9 cellular contexts compared by ENCODE assay signal in the genomic region with DNA sequence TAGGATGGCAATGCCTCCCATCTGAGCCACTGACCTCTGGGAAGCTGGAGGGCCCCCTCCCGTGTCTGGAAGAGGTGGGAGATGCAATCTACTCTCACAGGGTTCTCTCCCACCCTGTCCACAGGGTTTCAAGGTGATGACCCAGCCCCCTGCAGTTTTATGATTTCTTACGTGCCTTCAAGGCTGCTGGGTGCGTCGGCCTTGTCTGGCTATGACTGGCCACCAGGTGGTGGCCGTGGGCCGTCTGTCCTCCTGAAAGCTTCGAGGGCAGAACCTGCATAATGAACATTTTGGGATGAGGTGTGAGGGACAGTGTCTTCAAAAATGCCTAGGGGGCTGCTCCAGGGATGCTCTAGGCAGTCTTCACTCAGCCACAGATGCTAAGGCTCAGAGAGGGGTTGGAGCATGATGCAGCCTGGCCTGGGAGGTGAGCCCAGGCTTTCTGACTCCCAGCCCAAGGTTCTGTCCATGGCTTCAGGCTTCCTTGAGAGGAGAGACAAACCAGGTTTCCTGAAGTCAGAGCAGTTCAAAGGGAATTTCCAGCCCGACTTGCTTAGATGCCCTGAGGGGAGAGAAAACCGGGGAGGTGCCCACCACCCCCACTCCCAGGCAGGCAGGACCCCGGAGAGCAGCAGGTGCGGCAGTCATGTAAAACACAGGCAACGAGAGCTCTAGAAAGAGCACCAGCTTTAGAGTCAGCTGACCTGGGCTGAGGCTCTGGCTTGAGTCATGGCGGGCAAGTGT. TPM values are rescaled to one million over a fixed set of nuclear protein-coding genes. Genes with fewer than 3 reads are reported as not detected.
A peak's percentile ranks its signal among the peaks of the same experiment; 100 is the strongest.
DNase-seq lines count a peak whose midpoint lies in the region; ATAC-seq, FAIRE-seq and TF ChIP-seq lines count a peak whose summit lies in the region.
"Had no signal": no experiment of that assay in that cellular context is flagged by ENCODE, and none has a peak within 500 bp of the region (broad histone marks: within the 10 kb centered on the region; RNA-seq: fewer than 3 reads in every experiment).

No MANE protein-coding gene starts in this region.

- ATAC-seq in natural killer cell, result peak in 2 of 3 donors; percentile 49 to 69
- ATAC-seq in natural killer cell treated with Interleukin-12 subunit alpha and Interleukin-12 subunit beta and Interleukin-15 and Interleukin-18, amount 100 ng/mL, for 72 hours, result no peak
- ATAC-seq in GM12878, result peak; percentile 71
- ATAC-seq in upper lobe of right lung, result peak; percentile 24
- no peak for ATAC-seq in omental fat pad (ENCODE audit: low FRiP score)
- ATAC-seq in GM21381 (IDR thresholded peaks at IDR 0.05; ENCODE audit: unreplicated experiment), result no peak

- intact Hi-C loops in natural killer cell (cut with micrococcal nuclease), result no loop called here
- intact Hi-C loops in GM12878 (cut with micrococcal nuclease; ENCODE audit: unreplicated experiment), result loop anchor here (2.0 kb wide), 2 partner anchors 33 to 43 kb away; no protein-coding TSS in a partner anchor
- intact Hi-C loops in upper lobe of right lung (cut with DNase I), result no loop called here

- H2AFZ ChIP-seq in GM12878 (ENCODE audit: control insufficient read depth, low read depth, low read length), result no peak overlapping the region

- RAD21 ChIA-PET in GM12878 (lab: Charles Lee; ENCODE audit: unreplicated experiment), result interaction anchor here (1.0 to 4.2 kb wide), 6 partner anchors 22 to 248 kb away, joined by 3 to 40 read pairs (median 7); partner anchors contain the start of gene AEN

- no peaks in the 10 kb centered on the region for H3K9me3 Mint-ChIP-seq in natural killer cell
- no peaks in the 10 kb centered on the region for H3K9me3 Mint-ChIP-seq in natural killer cell treated with Interleukin-12 subunit alpha and Interleukin-12 subunit beta and Interleukin-15 and Interleukin-18, amount 100 ng/mL, for 72 hours

- no peaks in the 10 kb centered on the region for H3K27me3 ChIP-seq in MG63
- no peaks in the 10 kb centered on the region for H3K27me3 ChIP-seq in GM12878 (replicated peaks in 1 of 2; ENCODE audit: control insufficient read depth in 2 of 2, insufficient read depth in 2 of 2, low read length in 1 of 2)
- no peaks in the 10 kb centered on the region for H3K27me3 ChIP-seq in upper lobe of right lung
- H3K27me3 ChIP-seq: vagina had no signal

- H3K27ac ChIP-seq in GM12878 (ENCODE audit: control insufficient read depth, insufficient read depth), result no peak overlapping the region
- no peak overlapping the region for H3K27ac ChIP-seq in upper lobe of right lung
- H3K27ac ChIP-seq: vagina had no signal

- H4K20me1 ChIP-seq in GM12878 (ENCODE audit: control insufficient read depth, insufficient read depth), result no peaks in the 10 kb centered on the region

- POLR2A ChIA-PET in GM12878 (lab: Charles Lee), result interaction anchor here (0.8 to 1.5 kb wide), 6 partner anchors 15 to 35 kb away, joined by 3 to 10 read pairs (median 3); partner anchors contain the start of gene ISG20

- H3K27ac Mint-ChIP-seq in natural killer cell, result peak overlapping the region in 1 of 2 donors; percentile 75
- H3K27ac Mint-ChIP-seq in natural killer cell treated with Interleukin-12 subunit alpha and Interleukin-12 subunit beta and Interleukin-15 and Interleukin-18, amount 100 ng/mL, for 72 hours, result peak overlapping the region in 1 of 2 donors; percentile 50

- H3K4me1 Mint-ChIP-seq in natural killer cell, result peaks cover 5 to 25% of the 10 kb centered on the region in 2 donors
- peaks cover 0 to 10% of the 10 kb centered on the region in 2 donors for H3K4me1 Mint-ChIP-seq in natural killer cell treated with Interleukin-12 subunit alpha and Interleukin-12 subunit beta and Interleukin-15 and Interleukin-18, amount 100 ng/mL, for 72 hours (ENCODE audit: low read depth in 2 of 2)

- peak; percentile 31 for FAIRE-seq in GM12878 (lab: Jason Lieb, UNC)

- TF ChIP-seq EP300 in GM12878 (IDR thresholded peaks at IDR 0.05; ENCODE audit: borderline replicate concordance in 1 of 2, control insufficient read depth in 1 of 2, low read depth in 2 of 2, low read length in 2 of 2), result no peak

- no peaks in the 10 kb centered on the region for H3K36me3 Mint-ChIP-seq in natural killer cell
- no peaks in the 10 kb centered on the region for H3K36me3 Mint-ChIP-seq in natural killer cell treated with Interleukin-12 subunit alpha and Interleukin-12 subunit beta and Interleukin-15 and Interleukin-18, amount 100 ng/mL, for 72 hours

- in situ Hi-C loops in GM12878 (cut with MboI), result no loop called here

- TF ChIP-seq RAD21 in GM12878 (IDR thresholded peaks at IDR 0.05; ENCODE audit: insufficient read depth, low read depth, low read length), result peak; percentile 75

- H3K4me3 ChIP-seq in MG63 (no peak overlapping the region), GM12878 (no peak overlapping the region), upper lobe of right lung (no peak overlapping the region)
- H3K4me3 ChIP-seq: vagina had no signal

- BruUV-seq in GM12878 (replicated peaks; lab: Mats Ljungman, UMichigan), result no TSS peak

- 41% methylated on average over 13 of the region's 13 CpGs for WGBS in GM12878 (ENCODE audit: insufficient coverage, insufficient replicate concordance, low lambda C conversion rate, missing lambda C conversion rate)

- H3K79me2 ChIP-seq in GM12878 (ENCODE audit: control insufficient read depth, insufficient read depth, low read length), result no peaks in the 10 kb centered on the region

- H3K4me3 Mint-ChIP-seq in natural killer cell, result no peak overlapping the region
- H3K4me3 Mint-ChIP-seq in natural killer cell treated with Interleukin-12 subunit alpha and Interleukin-12 subunit beta and Interleukin-15 and Interleukin-18, amount 100 ng/mL, for 72 hours, result no peak overlapping the region

- TF ChIP-seq CTCF in natural killer cell (IDR thresholded peaks at IDR 0.05), result no peak
- TF ChIP-seq CTCF in GM12878 (IDR thresholded peaks at IDR 0.05 in 2 of 3, conservative IDR thresholded peaks at IDR 0.05 in 1 of 3; ENCODE audit: control insufficient read depth in 2 of 3, extremely low read depth in 1 of 3, insufficient read depth in 1 of 3, low read depth in 3 of 3, low read length in 3 of 3), result peak; percentile 52 to 60 (median 55)
- peak; percentile 56 for TF ChIP-seq CTCF in upper lobe of right lung (IDR thresholded peaks at IDR 0.05)
- no peak for TF ChIP-seq CTCF in omental fat pad (IDR thresholded peaks at IDR 0.05)

- DNase-seq in natural killer cell (no peak), MG63 (peak; percentile 49), GM12878 (ENCODE audit: low read depth, low spot score) (no peak), kidney tubule cell (ENCODE audit: low spot score) (peak; percentile 54), upper lobe of right lung (no peak), omental fat pad (ENCODE audit: low spot score) (no peak)
- DNase-seq in natural killer cell treated with Interleukin-12 subunit alpha and Interleukin-12 subunit beta and Interleukin-15 and Interleukin-18, amount 100 ng/mL, for 72 hours (ENCODE audit: low spot score), result no peak

- H3K27me3 Mint-ChIP-seq in natural killer cell (ENCODE audit: low read depth in 2 of 2), result no peaks in the 10 kb centered on the region
- H3K27me3 Mint-ChIP-seq in natural killer cell treated with Interleukin-12 subunit alpha and Interleukin-12 subunit beta and Interleukin-15 and Interleukin-18, amount 100 ng/mL, for 72 hours, result no peaks in the 10 kb centered on the region

- no peak overlapping the region for H3K4me2 ChIP-seq in GM12878 (ENCODE audit: control insufficient read depth, insufficient read depth)

- H3K9me3 ChIP-seq in MG63 (no peaks in the 10 kb centered on the region), GM12878 (replicated peaks; ENCODE audit: control insufficient read depth, insufficient read depth, low read length) (no peaks in the 10 kb centered on the region), upper lobe of right lung (no peaks in the 10 kb centered on the region)
- H3K9me3 ChIP-seq: vagina had no signal

- CTCF ChIA-PET in GM12878 (lab: Yijun Ruan, JAX), result interaction anchor here (0.8 to 5.8 kb wide), 14 partner anchors 10 to 190 kb away, joined by 3 to 61 read pairs (median 6); partner anchors contain the start of gene MRPS11

- no peak overlapping the region for H3K9ac ChIP-seq in GM12878 (ENCODE audit: control insufficient read depth, insufficient read depth, low read length)

- H3K4me1 ChIP-seq in GM12878 (ENCODE audit: control insufficient read depth, insufficient read depth, low read length) (peaks cover 15% of the 10 kb centered on the region), upper lobe of right lung (no peaks in the 10 kb centered on the region)

- TF ChIP-seq POLR2A in GM12878 (IDR thresholded peaks at IDR 0.05; ENCODE audit: low read depth, low read length), result no peak

- SMC1A ChIA-PET in GM12878 (lab: Charles Lee; ENCODE audit: uncharacterized antibody, unreplicated experiment), result interaction anchor here (0.7 to 4.9 kb wide), 13 partner anchors 10 to 279 kb away, joined by 3 to 37 read pairs (median 4); no protein-coding TSS in a partner anchor

- no peaks in the 10 kb centered on the region for H3K36me3 ChIP-seq in MG63
- no peaks in the 10 kb centered on the region; a peak in 2 of 4 replicates for H3K36me3 ChIP-seq in GM12878 (ENCODE audit: control insufficient read depth in 2 of 2, insufficient read depth in 2 of 2, low read length in 1 of 2)
- no peaks in the 10 kb centered on the region for H3K36me3 ChIP-seq in upper lobe of right lung
- H3K36me3 ChIP-seq: vagina had no signal

RNA-seq across cellular contexts. Expression of gene ISG20, which starts 18.7 kb away (rescaled TPM):
- 100 to 1,000 TPM in 2 of 3 donors, 10 to 100 TPM in 1; 80.6 to 137 (median 116) TPM for total RNA-seq in natural killer cell
- 10 to 100 TPM; 21.8 to 30.2 TPM for total RNA-seq in natural killer cell treated with Interleukin-12 subunit alpha and Interleukin-12 subunit beta and Interleukin-15 and Interleukin-18, amount 100 ng/mL, for 72 hours
- 19.2 TPM in 1 of 2 replicates, not detected in the other for total RNA-seq in MG63 (2014; rRNA removed; shearing (Covaris generic); ENCODE audit: low replicate concordance)
- 14.5 and 16.0 TPM in 2 replicates for total RNA-seq in GM12878 (2013; cell fraction: nucleolus; rRNA removed)
- 210 and 228 TPM in 2 replicates for total RNA-seq in GM12878 (2014; rRNA removed)
- total RNA-seq in GM12878 (2014; rRNA removed; fragmentation: Illumina TruSeq; extraction: Trizol), result 48.5 and 53.8 TPM in 2 replicates
- total RNA-seq in GM12878 (2021), result 76.5 and 90.2 TPM in 2 replicates
- polyA plus RNA-seq in GM12878 (2011; ENCODE audit: low read depth), result 45.4 TPM
- 46.6 and 182 TPM in 2 replicates for polyA plus RNA-seq in GM12878 (2011; rRNA removed)
- 210 and 386 TPM in 2 replicates for polyA plus RNA-seq in GM12878 (2011; cell fraction: cytosol; rRNA removed)
- 219 and 271 TPM in 2 replicates for polyA plus RNA-seq in GM12878 (2011; cell fraction: nucleus; rRNA removed)
- 145 and 222 TPM in 2 replicates for polyA plus RNA-seq in GM12878 (2012)
- polyA plus RNA-seq in GM12878 (2014; fragmentation: Illumina TruSeq; extraction: Trizol), result 3.5 and 23.4 TPM in 2 replicates
- 10 to 100 TPM; 49.6 to 92.9 TPM for polyA plus RNA-seq in GM12878 (2014; fragmentation: Nextera tagmentation; extraction: Ambion mirVana)
- 177 and 251 TPM in 2 replicates for polyA plus RNA-seq in GM12878 (2014; rRNA removed)
- 10 to 100 TPM; 80.7 to 91.1 TPM for polyA plus RNA-seq in GM12878 (2016; fragmentation: Nextera tagmentation; extraction: Ambion mirVana)
- polyA minus RNA-seq in GM12878 (2011; rRNA and poly(A)+ RNA removed), result 49.6 and 80.3 TPM in 2 replicates
- polyA minus RNA-seq in GM12878 (2011; cell fraction: cytosol; rRNA and poly(A)+ RNA removed), result 44.1 and 44.6 TPM in 2 replicates
- polyA minus RNA-seq in GM12878 (2011; cell fraction: nucleus; rRNA and poly(A)+ RNA removed), result 38.3 and 60.6 TPM in 2 replicates
- total RNA-seq in upper lobe of right lung, result 34.9 TPM
- total RNA-seq in omental fat pad, result 10 to 100 TPM; 21.3 to 41.0 (median 27.8) TPM

RNA-seq across cellular contexts. Expression of gene AEN, which starts 36.4 kb away (rescaled TPM):
- total RNA-seq in natural killer cell, result 10 to 100 TPM; 19.9 to 26.9 (median 20.9) TPM
- total RNA-seq in natural killer cell treated with Interleukin-12 subunit alpha and Interleukin-12 subunit beta and Interleukin-15 and Interleukin-18, amount 100 ng/mL, for 72 hours, result 10 to 100 TPM; 47.1 to 81.4 TPM
- total RNA-seq in MG63 (2014; rRNA removed; shearing (Covaris generic); ENCODE audit: low replicate concordance), result 33.5 and 48.4 TPM in 2 replicates
- total RNA-seq in GM12878 (2013; cell fraction: nucleolus; rRNA removed), result 74.1 and 86.4 TPM in 2 replicates
- total RNA-seq in GM12878 (2014; rRNA removed), result 76.0 and 81.2 TPM in 2 replicates
- 39.9 and 44.5 TPM in 2 replicates for total RNA-seq in GM12878 (2014; rRNA removed; fragmentation: Illumina TruSeq; extraction: Trizol)
- 67.2 and 74.4 TPM in 2 replicates for total RNA-seq in GM12878 (2021)
- polyA plus RNA-seq in GM12878 (2011; ENCODE audit: low read depth), result 14.7 TPM
- polyA plus RNA-seq in GM12878 (2011; rRNA removed), result 32.5 and 44.7 TPM in 2 replicates
- polyA plus RNA-seq in GM12878 (2011; cell fraction: cytosol; rRNA removed), result 46.2 and 62.0 TPM in 2 replicates
- 106 and 115 TPM in 2 replicates for polyA plus RNA-seq in GM12878 (2011; cell fraction: nucleus; rRNA removed)
- polyA plus RNA-seq in GM12878 (2012), result 23.8 and 31.0 TPM in 2 replicates
- 25.8 and 33.5 TPM in 2 replicates for polyA plus RNA-seq in GM12878 (2014; fragmentation: Illumina TruSeq; extraction: Trizol)
- polyA plus RNA-seq in GM12878 (2014; fragmentation: Nextera tagmentation; extraction: Ambion mirVana), result 10 to 100 TPM; 11.7 to 12.0 TPM
- 62.8 and 66.1 TPM in 2 replicates for polyA plus RNA-seq in GM12878 (2014; rRNA removed)
- polyA plus RNA-seq in GM12878 (2016; fragmentation: Nextera tagmentation; extraction: Ambion mirVana), result 10 to 100 TPM; 78.0 to 78.8 TPM
- polyA minus RNA-seq in GM12878 (2011; rRNA and poly(A)+ RNA removed), result 57.4 and 84.3 TPM in 2 replicates
- polyA minus RNA-seq in GM12878 (2011; cell fraction: cytosol; rRNA and poly(A)+ RNA removed), result 23.4 and 24.8 TPM in 2 replicates
- polyA minus RNA-seq in GM12878 (2011; cell fraction: nucleus; rRNA and poly(A)+ RNA removed), result 70.1 and 137 TPM in 2 replicates
- total RNA-seq in upper lobe of right lung, result 34.6 TPM
- 10 to 100 TPM in 3 of 4 donors, 1 to 10 TPM in 1; 7.6 to 60.2 (median 25.2) TPM for total RNA-seq in omental fat pad

Comparison
In these comparisons a context has a peak if more than half of its experiments do, and no peak if none do; other contexts are left out.
1. ATAC-seq: peak in natural killer cell (2 of 3), GM12878 (single experiment) and upper lobe of right lung (single experiment); none in natural killer cell treated with Interleukin-12 subunit alpha and Interleukin-12 subunit beta and Interleukin-15 and Interleukin-18, amount 100 ng/mL, for 72 hours (0 of 2), omental fat pad (single experiment) and GM21381 (single experiment).
2. DNase-seq: peak in MG63 (single experiment) and kidney tubule cell (single experiment); none in natural killer cell (single experiment), natural killer cell treated with Interleukin-12 subunit alpha and Interleukin-12 subunit beta and Interleukin-15 and Interleukin-18, amount 100 ng/mL, for 72 hours (single experiment), GM12878 (single experiment), upper lobe of right lung (single experiment) and omental fat pad (single experiment).
3. CTCF ChIP-seq: peak in GM12878 (3 of 3) and upper lobe of right lung (single experiment); none in natural killer cell (single experiment) and omental fat pad (0 of 3).